ENCODE assay signal across 23 cellular contexts in the genomic region with DNA sequence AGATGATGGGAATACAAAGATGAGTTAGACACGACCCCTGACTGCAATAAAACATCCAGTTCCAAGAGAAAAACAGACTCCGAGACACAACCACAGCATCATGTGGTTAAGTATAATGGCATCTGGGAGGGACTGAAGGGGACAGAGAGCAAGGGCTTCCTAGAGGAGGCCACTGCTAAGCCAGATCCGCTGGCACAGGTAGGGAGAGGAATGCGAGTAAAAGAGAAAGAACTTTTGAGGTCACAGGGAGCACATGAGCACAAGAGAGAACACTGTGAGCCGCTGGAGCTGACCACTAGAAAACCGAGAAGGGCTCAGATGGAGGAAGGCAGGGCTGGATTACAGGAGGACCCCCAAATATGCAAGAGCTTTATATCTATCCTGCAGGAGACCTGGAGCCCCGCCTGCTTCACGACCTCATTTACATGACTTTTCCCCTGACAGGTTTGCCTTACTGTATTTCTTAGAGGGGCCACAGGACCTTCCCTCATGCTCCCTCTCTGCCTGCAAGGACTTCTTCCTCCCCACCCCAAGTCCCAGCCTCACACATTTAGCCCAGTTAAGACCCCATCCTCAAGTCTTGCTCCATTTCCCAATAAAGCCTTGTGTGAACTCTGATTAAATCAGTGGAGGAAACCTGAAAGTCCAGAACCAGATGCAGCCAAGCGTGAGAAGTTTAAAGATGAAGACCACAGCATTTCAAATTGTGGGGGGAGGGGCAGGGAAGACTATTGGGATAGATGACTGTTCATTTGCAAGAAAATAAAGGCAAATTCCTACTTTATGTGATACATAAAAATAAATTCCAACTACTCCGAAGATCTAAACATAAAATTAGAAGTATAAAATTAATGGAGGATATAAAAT.
"Had no signal": no experiment of that assay in that cellular context is flagged by ENCODE, and none has a peak within 500 bp of the region (broad histone marks: within the 10 kb centered on the region; RNA-seq: fewer than 3 reads in every experiment).

No MANE protein-coding gene starts in this region.

- DNase-seq: activated CD4-positive, alpha-beta memory T cell treated with anti-CD3 and anti-CD28 coated beads, Interleukin-2, amount 10 ng/mL, durations not matched to agents 7 days and 5 days; activated CD4-positive, alpha-beta T cell treated with anti-CD3 and anti-CD28 coated beads for 36 hours; activated CD8-positive, alpha-beta memory T cell treated with anti-CD3 and anti-CD28 coated beads, Interleukin-2, amount 10 ng/mL, durations not matched to agents 7 days and 5 days; activated naive CD4-positive, alpha-beta T cell treated with anti-CD3 and anti-CD28 coated beads for 36 hours; activated T-cell treated with anti-CD3 and anti-CD28 coated beads, Interleukin-2, amount 50 U/mL, for 1 hour; effector memory CD8-positive, alpha-beta T cell; foreskin keratinocyte; islet precursor cell; left lung; nephron progenitor cell; stimulated activated CD4-positive, alpha-beta T cell treated with anti-CD3 and anti-CD28 coated beads, Interleukin-12 subunit alpha, Interleukin-12 subunit beta, amount 100 ng/mL, for 4 hours; stimulated activated CD4-positive, alpha-beta T cell treated with anti-CD3 and anti-CD28 coated beads, Interleukin-1b, Interleukin-23, amount 100 ng/mL, for 48 hours; stimulated activated naive CD4-positive, alpha-beta T cell treated with Interleukin-2 at 50 U/mL for 16 hours; T-helper 2 cell; uterus; WERI-Rb-1 had no signal

- H3K4me2 ChIP-seq: hepatocyte had no signal

- H3K9me3 ChIP-seq: breast epithelium, left lung, tibial nerve, uterus had no signal

- H3K27me3 Mint-ChIP-seq: activated CD8-positive, alpha-beta memory T cell treated with anti-CD3 and anti-CD28 coated beads, Interleukin-2, amount 10 ng/mL, durations not matched to agents 7 days and 5 days; activated T-helper 17 cell treated with anti-CD3 and anti-CD28 coated beads, Interleukin-2, amount 50 U/mL, for 72 hours; progenitor cell of endocrine pancreas had no signal

- H3K4me3 Mint-ChIP-seq: activated CD4-positive, alpha-beta memory T cell treated with anti-CD3 and anti-CD28 coated beads, Interleukin-2, amount 10 ng/mL, durations not matched to agents 7 days and 5 days; activated CD4-positive, alpha-beta T cell treated with anti-CD3 and anti-CD28 coated beads for 36 hours; activated CD8-positive, alpha-beta memory T cell treated with anti-CD3 and anti-CD28 coated beads, Interleukin-2, amount 10 ng/mL, durations not matched to agents 7 days and 5 days; activated naive CD4-positive, alpha-beta T cell treated with anti-CD3 and anti-CD28 coated beads for 36 hours; activated T-helper 17 cell treated with anti-CD3 and anti-CD28 coated beads, Interleukin-2, amount 50 U/mL, for 72 hours; dendritic cell treated with granulocyte-macrophage colony-stimulating factor and Interleukin-4, amounts not matched to agents 40 ng/mL and 50 ng/mL, for 4 days; effector memory CD8-positive, alpha-beta T cell; mesothelial cell of epicardium; nephron progenitor cell had no signal

- H3K79me2 ChIP-seq: hepatocyte had no signal

- H3K36me3 Mint-ChIP-seq: activated CD8-positive, alpha-beta memory T cell treated with anti-CD3 and anti-CD28 coated beads, Interleukin-2, amount 10 ng/mL, durations not matched to agents 7 days and 5 days; mesothelial cell of epicardium had no signal

- H3K27ac ChIP-seq: breast epithelium, foreskin keratinocyte, hepatocyte, left lung, uterus, WERI-Rb-1 had no signal

- H3K27me3 ChIP-seq: breast epithelium, foreskin keratinocyte, hepatocyte, left lung, tibial nerve, uterus had no signal

- H3K9me3 Mint-ChIP-seq: activated CD4-positive, alpha-beta memory T cell treated with anti-CD3 and anti-CD28 coated beads, Interleukin-2, amount 10 ng/mL, durations not matched to agents 7 days and 5 days; activated naive CD4-positive, alpha-beta T cell treated with anti-CD3 and anti-CD28 coated beads for 36 hours; dendritic cell treated with granulocyte-macrophage colony-stimulating factor and Interleukin-4, amounts not matched to agents 40 ng/mL and 50 ng/mL, for 4 days; mesothelial cell of epicardium; nephron progenitor cell had no signal

- H3K4me3 ChIP-seq: breast epithelium, hepatocyte, left lung, tibial nerve, uterus had no signal

- ATAC-seq: activated CD4-positive, alpha-beta T cell treated with anti-CD3 and anti-CD28 coated beads for 36 hours; activated CD8-positive, alpha-beta memory T cell treated with anti-CD3 and anti-CD28 coated beads, Interleukin-2, amount 10 ng/mL, durations not matched to agents 7 days and 5 days; activated T-helper 17 cell treated with anti-CD3 and anti-CD28 coated beads, Interleukin-2, amount 50 U/mL, for 72 hours; effector memory CD8-positive, alpha-beta T cell; foreskin keratinocyte; left lung had no signal

- H3K4me1 ChIP-seq: breast epithelium, left lung, uterus had no signal

- H3K4me1 Mint-ChIP-seq: activated CD4-positive, alpha-beta memory T cell treated with anti-CD3 and anti-CD28 coated beads, Interleukin-2, amount 10 ng/mL, durations not matched to agents 7 days and 5 days; activated CD4-positive, alpha-beta T cell treated with anti-CD3 and anti-CD28 coated beads for 36 hours; activated T-helper 17 cell treated with anti-CD3 and anti-CD28 coated beads, Interleukin-2, amount 50 U/mL, for 72 hours; mesothelial cell of epicardium had no signal

- H3K36me3 ChIP-seq: breast epithelium, left lung, uterus had no signal

- H2AFZ ChIP-seq: hepatocyte had no signal

- H3K27ac Mint-ChIP-seq: activated CD4-positive, alpha-beta memory T cell treated with anti-CD3 and anti-CD28 coated beads, Interleukin-2, amount 10 ng/mL, durations not matched to agents 7 days and 5 days; activated CD4-positive, alpha-beta T cell treated with anti-CD3 and anti-CD28 coated beads for 36 hours; activated CD8-positive, alpha-beta memory T cell treated with anti-CD3 and anti-CD28 coated beads, Interleukin-2, amount 10 ng/mL, durations not matched to agents 7 days and 5 days; activated naive CD4-positive, alpha-beta T cell treated with anti-CD3 and anti-CD28 coated beads for 36 hours; activated T-helper 17 cell treated with anti-CD3 and anti-CD28 coated beads, Interleukin-2, amount 50 U/mL, for 72 hours; dendritic cell treated with granulocyte-macrophage colony-stimulating factor and Interleukin-4, amounts not matched to agents 40 ng/mL and 50 ng/mL, for 4 days; effector memory CD8-positive, alpha-beta T cell; mesothelial cell of epicardium; nephron progenitor cell; progenitor cell of endocrine pancreas had no signal
